16 cellular contexts compared by ENCODE assay signal in the genomic region with DNA sequence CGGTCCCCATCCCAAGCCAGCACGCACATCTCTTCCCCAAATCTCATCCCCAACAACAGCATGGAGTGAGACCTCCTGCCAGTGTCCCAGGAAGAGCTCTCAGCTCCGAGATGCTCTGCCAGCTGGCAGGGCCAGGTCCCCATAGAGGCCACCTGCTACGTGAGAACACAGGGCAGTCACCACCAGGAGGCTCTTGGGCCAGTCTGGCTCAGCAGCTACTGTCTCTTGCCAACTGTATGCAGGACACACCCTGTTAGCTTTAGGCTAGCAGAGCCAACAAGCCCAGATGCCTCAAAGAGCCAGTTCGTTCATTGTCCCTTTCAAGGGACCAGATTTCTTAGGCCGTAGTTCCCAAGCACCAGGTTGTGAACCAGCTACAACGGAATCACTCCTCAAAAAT. TPM values are rescaled to one million over a fixed set of nuclear protein-coding genes. Genes with fewer than 3 reads are reported as not detected.
A peak's percentile ranks its signal among the peaks of the same experiment; 100 is the strongest.
DNase-seq lines count a peak whose midpoint lies in the region; ATAC-seq and TF ChIP-seq lines count a peak whose summit lies in the region.
"Had no signal": no experiment of that assay in that cellular context is flagged by ENCODE, and none has a peak within 500 bp of the region (broad histone marks: within the 10 kb centered on the region; RNA-seq: fewer than 3 reads in every experiment).

No MANE protein-coding gene starts in this region.

- no peaks in the 10 kb centered on the region for H3K4me1 ChIP-seq in prostate gland (replicated peaks)
- H3K4me1 ChIP-seq: spleen, tibial artery had no signal

- peak; percentile 26 for DNase-seq in DMS53 (lab: John Stamatoyannopoulos, UW)
- no peak for DNase-seq in DMS53 treated with DMSO at 0.1 percent for 48 hours (lab: John Stamatoyannopoulos, UW; ENCODE audit: unreplicated experiment)
- peak; percentile 63 for DNase-seq in NCI-H2029 (lab: John Stamatoyannopoulos, UW)
- peak; percentile 25 for DNase-seq in SW480 (ENCODE audit: low spot score)
- DNase-seq in prostate gland (ENCODE audit: low spot score), result peak; percentile 62
- DNase-seq in activated effector memory CD4-positive, alpha-beta T cell treated with Interleukin-2 at 50 U/mL for 16 hours, result no peak
- DNase-seq: HCEC 1CT, heart right ventricle, NCI-H187, spleen, tibial artery had no signal

- no peak overlapping the region for H3K27ac ChIP-seq in prostate gland
- H3K27ac ChIP-seq: cardiac muscle cell, heart right ventricle, spleen, tibial artery had no signal

- no peaks in the 10 kb centered on the region for H3K36me3 ChIP-seq in prostate gland
- H3K36me3 ChIP-seq: cardiac muscle cell, heart right ventricle, spleen, tibial artery had no signal

- intact Hi-C loops in prostate gland (cut with DNase I), result no loop called here

- 48% methylated on average over 7 of the region's 7 CpGs for WGBS in prostate gland

- H3K4me3 ChIP-seq in prostate gland, result no peak overlapping the region
- H3K4me3 ChIP-seq: cardiac muscle cell, heart right ventricle, spleen, tibial artery had no signal

- peak in 3 of 4 experiments; percentile 15 to 45 (median 16) for TF ChIP-seq CTCF in prostate gland (IDR thresholded peaks at IDR 0.05)

- no peaks in the 10 kb centered on the region for H3K9me3 ChIP-seq in prostate gland
- H3K9me3 ChIP-seq: heart right ventricle, spleen, tibial artery had no signal

- no peaks in the 10 kb centered on the region for H3K27me3 ChIP-seq in prostate gland (replicated peaks; ENCODE audit: insufficient read depth)
- H3K27me3 ChIP-seq: cardiac muscle cell had no signal

- ATAC-seq in HG03571 (IDR thresholded peaks at IDR 0.05; ENCODE audit: unreplicated experiment) (no peak), HG03135 (IDR thresholded peaks at IDR 0.05; ENCODE audit: unreplicated experiment) (no peak)
- ATAC-seq: activated CD4-positive, CD25-positive, alpha-beta regulatory T cell treated with anti-CD3 and anti-CD28 coated beads, Interleukin-2, amount 50 U/mL, for 24 hours; heart right ventricle had no signal

- TF ChIP-seq POLR2A in prostate gland (IDR thresholded peaks at IDR 0.05), result no peak

RNA-seq across cellular contexts. Expression of a gene that starts 36.9 kb away (rescaled TPM):
- 10 to 100 TPM; 14.1 to 16.9 TPM for total RNA-seq in prostate gland

RNA-seq across cellular contexts. Expression of a gene that starts 37.4 kb away (rescaled TPM):
- 10 to 100 TPM; 29.5 to 51.2 TPM for total RNA-seq in prostate gland

RNA-seq across cellular contexts. Expression of a gene that starts 46.7 kb away (rescaled TPM):
- 10 to 100 TPM; 12.5 to 17.7 TPM for total RNA-seq in prostate gland
- total RNA-seq: A172 had no signal

Comparison
In these comparisons a context has a peak if more than half of its experiments do, and no peak if none do; other contexts are left out.
1. DNase-seq: peak in DMS53 (single experiment), NCI-H2029 (single experiment), SW480 (single experiment) and prostate gland (single experiment); none in DMS53 treated with DMSO at 0.1 percent for 48 hours (single experiment) and activated effector memory CD4-positive, alpha-beta T cell treated with Interleukin-2 at 50 U/mL for 16 hours (single experiment).